1 cellular context compared by ENCODE assay signal in the genomic region with DNA sequence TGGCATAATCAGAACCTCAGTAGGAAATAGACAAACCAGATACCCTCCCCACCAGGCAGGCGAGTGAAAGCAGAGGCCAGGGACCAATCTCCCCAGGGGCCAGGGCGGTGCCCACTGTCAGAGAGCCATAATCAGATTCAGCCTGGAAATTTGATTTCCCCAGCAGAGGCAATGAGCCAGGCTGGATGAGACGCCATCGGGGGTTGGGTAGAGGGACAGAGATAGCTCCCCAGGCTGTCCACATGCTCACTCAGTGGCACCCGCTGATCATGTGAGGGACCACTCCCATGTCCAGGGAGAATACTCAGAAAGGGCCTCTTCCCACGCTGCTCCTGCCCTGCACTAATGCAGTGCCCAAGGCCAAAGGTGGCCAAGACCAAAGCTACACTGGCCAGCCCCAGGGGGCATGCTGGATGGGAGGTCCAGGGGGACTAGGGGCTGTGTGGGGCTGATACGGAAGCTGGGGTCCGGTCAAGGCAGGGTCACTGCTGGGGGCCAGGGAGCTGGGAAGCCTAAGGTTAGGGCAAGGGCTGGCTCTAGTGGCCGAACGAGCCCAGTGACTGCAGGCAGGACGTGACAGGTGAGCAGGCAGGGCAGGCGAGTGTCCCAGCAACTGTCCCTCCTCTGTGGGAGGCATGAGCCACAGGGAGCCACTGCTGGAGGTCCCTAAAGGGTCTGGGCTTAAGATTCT.
TF ChIP-seq lines count a peak whose summit lies in the region.

No MANE protein-coding gene starts in this region.

TF ChIP-seq in H1, 55 proteins besides CTCF, POLR2A, EP300 and RAD21:
- TF ChIP-seq, protein P1, sequence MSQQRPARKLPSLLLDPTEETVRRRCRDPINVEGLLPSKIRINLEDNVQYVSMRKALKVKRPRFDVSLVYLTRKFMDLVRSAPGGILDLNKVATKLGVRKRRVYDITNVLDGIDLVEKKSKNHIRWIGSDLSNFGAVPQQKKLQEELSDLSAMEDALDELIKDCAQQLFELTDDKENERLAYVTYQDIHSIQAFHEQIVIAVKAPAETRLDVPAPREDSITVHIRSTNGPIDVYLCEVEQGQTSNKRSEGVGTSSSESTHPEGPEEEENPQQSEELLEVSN (IDR thresholded peaks at IDR 0.05), result no peak
- no peak for TF ChIP-seq POLR2AphosphoS5 (IDR thresholded peaks at IDR 0.05; ENCODE audit: low read depth, low read length)
- TF ChIP-seq SP2 (IDR thresholded peaks at IDR 0.05; ENCODE audit: low read length), result no peak
- TF ChIP-seq KDM1A (IDR thresholded peaks at IDR 0.05; ENCODE audit: borderline replicate concordance, low read length), result no peak
- TF ChIP-seq, protein P2, sequence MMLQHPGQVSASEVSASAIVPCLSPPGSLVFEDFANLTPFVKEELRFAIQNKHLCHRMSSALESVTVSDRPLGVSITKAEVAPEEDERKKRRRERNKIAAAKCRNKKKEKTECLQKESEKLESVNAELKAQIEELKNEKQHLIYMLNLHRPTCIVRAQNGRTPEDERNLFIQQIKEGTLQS (IDR thresholded peaks at IDR 0.05; ENCODE audit: insufficient read depth, low read depth, low read length), result no peak
- no peak for TF ChIP-seq SRF (IDR thresholded peaks at IDR 0.05; ENCODE audit: low read depth, low read length)
- TF ChIP-seq CBX5 (IDR thresholded peaks at IDR 0.05; ENCODE audit: low read depth, low read length), result no peak
- no peak for TF ChIP-seq SUZ12 (IDR thresholded peaks at IDR 0.05; ENCODE audit: low read length)
- no peak for TF ChIP-seq CHD1 (IDR thresholded peaks at IDR 0.05; ENCODE audit: low read depth, low read length)
- TF ChIP-seq NANOG (IDR thresholded peaks at IDR 0.05; ENCODE audit: insufficient read depth, low read depth, low read length, poor library complexity, severe bottlenecking), result no peak
- TF ChIP-seq ATF2 (IDR thresholded peaks at IDR 0.05; ENCODE audit: low read length), result no peak
- no peak for TF ChIP-seq SP1 (IDR thresholded peaks at IDR 0.05; ENCODE audit: low read depth, low read length)
- no peak for TF ChIP-seq BCL11A (IDR thresholded peaks at IDR 0.05; ENCODE audit: low read depth in 2 of 2, low read length in 2 of 2)
- TF ChIP-seq JUND (IDR thresholded peaks at IDR 0.05; ENCODE audit: low read length), result no peak
- no peak for TF ChIP-seq TAF1 (IDR thresholded peaks at IDR 0.05; ENCODE audit: low read depth, low read length)
- TF ChIP-seq CHD2 (IDR thresholded peaks at IDR 0.05; ENCODE audit: low read length), result no peak
- TF ChIP-seq SIRT6 (IDR thresholded peaks at IDR 0.05; ENCODE audit: low read length), result no peak
- no peak for TF ChIP-seq NRF1 (IDR thresholded peaks at IDR 0.05; ENCODE audit: low read depth, low read length)
- no peak for TF ChIP-seq CREB1 (IDR thresholded peaks at IDR 0.05)
- no peak for TF ChIP-seq RFX5 (IDR thresholded peaks at IDR 0.05; ENCODE audit: borderline replicate concordance, low read depth, low read length)
